12 cellular contexts compared by ENCODE assay signal in the genomic region with DNA sequence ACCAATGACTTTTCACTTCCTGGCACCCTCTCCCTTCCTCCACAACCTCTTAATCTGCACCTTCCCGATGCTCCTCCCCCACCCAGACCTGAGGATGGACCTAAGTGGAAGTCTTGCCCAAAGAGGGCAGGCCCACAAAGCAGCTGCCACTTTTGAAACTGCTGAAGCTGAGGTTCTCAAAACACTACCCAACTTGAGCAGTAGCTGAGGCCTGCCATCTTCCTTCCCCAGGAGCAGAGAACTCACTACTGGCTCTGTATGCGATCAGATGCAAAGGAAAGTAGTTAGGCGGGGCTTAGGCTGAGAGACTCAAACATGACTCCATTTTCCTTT. TPM values are rescaled to one million over a fixed set of nuclear protein-coding genes. Genes with fewer than 3 reads are reported as not detected.
DNase-seq lines count a peak whose midpoint lies in the region; ATAC-seq and TF ChIP-seq lines count a peak whose summit lies in the region.
"Had no signal": no experiment of that assay in that cellular context is flagged by ENCODE, and none has a peak within 500 bp of the region (broad histone marks: within the 10 kb centered on the region; RNA-seq: fewer than 3 reads in every experiment).

No MANE protein-coding gene starts in this region.

- H3K4me1 ChIP-seq in left ventricle myocardium inferior (peaks cover 58% of the 10 kb centered on the region), left lung (peaks cover 23 to 62% of the 10 kb centered on the region in 2 donors), vagina (peaks cover 49% of the 10 kb centered on the region)

- H3K27ac ChIP-seq in left ventricle myocardium inferior (replicated peaks) (no peak overlapping the region), left lung (peak overlapping the region in 1 of 2 donors; percentile 88), vagina (peak overlapping the region; percentile 72)

- peaks cover 17% of the 10 kb centered on the region for H3K36me3 ChIP-seq in left ventricle myocardium inferior
- H3K36me3 ChIP-seq in left lung, result peaks cover 0 to 22% of the 10 kb centered on the region in 2 donors
- no peaks in the 10 kb centered on the region for H3K36me3 ChIP-seq in vagina

- CTCF ChIA-PET in activated CD4-positive, alpha-beta memory T cell treated with anti-CD3 and anti-CD28 coated beads, Interleukin-2, amount 10 ng/mL, durations not matched to agents 7 days and 5 days (lab: Charles Lee), result interaction anchor here (0.6 to 1.2 kb wide), 3 partner anchors 12 to 97 kb away, joined by 3 to 8 read pairs (median 3); no protein-coding TSS in a partner anchor

- H3K27me3 ChIP-seq in left ventricle myocardium inferior (ENCODE audit: low read depth), result no peaks in the 10 kb centered on the region
- no peaks in the 10 kb centered on the region for H3K27me3 ChIP-seq in left lung
- no peaks in the 10 kb centered on the region for H3K27me3 ChIP-seq in vagina

- H3K36me3 Mint-ChIP-seq in activated CD4-positive, alpha-beta memory T cell treated with anti-CD3 and anti-CD28 coated beads, Interleukin-2, amount 10 ng/mL, durations not matched to agents 7 days and 5 days (ENCODE audit: low read depth), result peaks cover 15% of the 10 kb centered on the region

- H3K4me3 ChIP-seq in left ventricle myocardium inferior, result peak overlapping the region; percentile 99
- peak overlapping the region; percentile 87 to 100 for H3K4me3 ChIP-seq in left lung
- H3K4me3 ChIP-seq in vagina, result peak overlapping the region; percentile 86 to 87

- no peak for TF ChIP-seq POLR2A in vagina (IDR thresholded peaks at IDR 0.05)

- H3K27ac Mint-ChIP-seq in activated CD4-positive, alpha-beta memory T cell treated with anti-CD3 and anti-CD28 coated beads, Interleukin-2, amount 10 ng/mL, durations not matched to agents 7 days and 5 days, result no peak overlapping the region

- H3K4me1 Mint-ChIP-seq in activated CD4-positive, alpha-beta memory T cell treated with anti-CD3 and anti-CD28 coated beads, Interleukin-2, amount 10 ng/mL, durations not matched to agents 7 days and 5 days, result peaks cover 19% of the 10 kb centered on the region

- ATAC-seq in Right ventricle myocardium superior (ENCODE audit: poor library complexity) (no peak), left lung (no peak)

- no peak overlapping the region for H3K4me3 Mint-ChIP-seq in activated CD4-positive, alpha-beta memory T cell treated with anti-CD3 and anti-CD28 coated beads, Interleukin-2, amount 10 ng/mL, durations not matched to agents 7 days and 5 days

- no peak for TF ChIP-seq CTCF in left ventricle myocardium inferior (IDR thresholded peaks at IDR 0.05; ENCODE audit: borderline replicate concordance)
- TF ChIP-seq CTCF in left lung (IDR thresholded peaks at IDR 0.05), result no peak
- TF ChIP-seq CTCF in vagina (IDR thresholded peaks at IDR 0.05), result no peak

- no peaks in the 10 kb centered on the region for H3K9me3 Mint-ChIP-seq in activated CD4-positive, alpha-beta memory T cell treated with anti-CD3 and anti-CD28 coated beads, Interleukin-2, amount 10 ng/mL, durations not matched to agents 7 days and 5 days

- H3K27me3 Mint-ChIP-seq in activated CD4-positive, alpha-beta memory T cell treated with anti-CD3 and anti-CD28 coated beads, Interleukin-2, amount 10 ng/mL, durations not matched to agents 7 days and 5 days, result no peaks in the 10 kb centered on the region

- DNase-seq in left ventricle myocardium inferior (no peak), Right ventricle myocardium superior (no peak), left lung (no peak), vagina (ENCODE audit: extremely low spot score in 2 of 2) (no peak), nucleus accumbens (lab: John Stamatoyannopoulos, UW) (no peak), NCI-H226 (no peak), DMS79 treated with DMSO at 0.1 percent for 48 hours (lab: John Stamatoyannopoulos, UW) (no peak)
- peak; percentile 57 for DNase-seq in activated CD4-positive, alpha-beta memory T cell treated with anti-CD3 and anti-CD28 coated beads, Interleukin-2, amount 10 ng/mL, durations not matched to agents 7 days and 5 days
- DNase-seq: retina had no signal

- no peaks in the 10 kb centered on the region for H3K9me3 ChIP-seq in left ventricle myocardium inferior (replicated peaks)
- H3K9me3 ChIP-seq in left lung, result no peaks in the 10 kb centered on the region
- H3K9me3 ChIP-seq in vagina, result no peaks in the 10 kb centered on the region

- intact Hi-C loops in left ventricle myocardium inferior (cut with micrococcal nuclease), result no loop called here
- intact Hi-C loops in Right ventricle myocardium superior (cut with DNase I), result no loop called here
- intact Hi-C loops in left lung (cut with DNase I), result no loop called here
- intact Hi-C loops in vagina (cut with DNase I), result no loop called here

- POLR2A ChIA-PET in activated CD4-positive, alpha-beta memory T cell treated with anti-CD3 and anti-CD28 coated beads, Interleukin-2, amount 10 ng/mL, durations not matched to agents 7 days and 5 days (lab: Charles Lee), result interaction anchor here (1.0 to 1.7 kb wide), 6 partner anchors 29 to 159 kb away, joined by 3 to 6 read pairs (median 4); partner anchors contain the start of gene ID1

RNA-seq across cellular contexts. Expression of gene HM13, which starts 1.5 kb away (rescaled TPM):
- total RNA-seq in left ventricle myocardium inferior (39.0 TPM), Right ventricle myocardium superior (40.9 TPM), left lung (100 to 1,000 TPM; 185 to 282 TPM), vagina (77.8 TPM)
- 100 to 1,000 TPM; 162 to 165 TPM for total RNA-seq in activated CD4-positive, alpha-beta memory T cell treated with anti-CD3 and anti-CD28 coated beads, Interleukin-2, amount 10 ng/mL, durations not matched to agents 7 days and 5 days

RNA-seq across cellular contexts. Expression of gene REM1, which starts 40.7 kb away (rescaled TPM):
- 1.5 TPM for total RNA-seq in left ventricle myocardium inferior
- total RNA-seq in Right ventricle myocardium superior, result 1.5 TPM
- not detected for total RNA-seq in activated CD4-positive, alpha-beta memory T cell treated with anti-CD3 and anti-CD28 coated beads, Interleukin-2, amount 10 ng/mL, durations not matched to agents 7 days and 5 days
- total RNA-seq in left lung, result 1 to 10 TPM; 2.0 to 2.3 TPM
- 4.4 TPM for total RNA-seq in vagina
- total RNA-seq: Daoy had no signal

RNA-seq across cellular contexts. Expression of gene DEFB124, which starts 40.8 kb away (rescaled TPM):
- total RNA-seq in left ventricle myocardium inferior, result not detected
- total RNA-seq in Right ventricle myocardium superior, result not detected
- not detected for total RNA-seq in activated CD4-positive, alpha-beta memory T cell treated with anti-CD3 and anti-CD28 coated beads, Interleukin-2, amount 10 ng/mL, durations not matched to agents 7 days and 5 days
- total RNA-seq in left lung, result not detected
- not detected for total RNA-seq in vagina
- total RNA-seq: cardiac septum, Daoy, RPMI7951 had no signal
